ENCODE assay signal across 4 cellular contexts in genomic region chr1:16703602-16704001, GRCh38. TPM values are rescaled to one million over a fixed set of nuclear protein-coding genes. Genes with fewer than 3 reads are reported as not detected.
"Had no signal": no experiment of that assay in that cellular context is flagged by ENCODE, and none has a peak within 500 bp of the region (broad histone marks: within the 10 kb centered on the region; RNA-seq: fewer than 3 reads in every experiment).

No MANE protein-coding gene starts in this region.

RNA-seq across cellular contexts. Expression of gene RNU1-4, which starts 36.7 kb away (rescaled TPM):
- total RNA-seq: LHCN-M2, M059J had no signal
- polyA plus RNA-seq: aorta, IMR-90 had no signal

RNA-seq across cellular contexts. Expression of gene RNU1-3, which starts 36.9 kb away (rescaled TPM):
- total RNA-seq: LHCN-M2, M059J had no signal
- polyA plus RNA-seq: aorta, IMR-90 had no signal
